In genomic region chr4:125125256-125125655, GRCh38 we compare ENCODE assay signal across 23 cellular contexts.
DNase-seq lines count a peak whose midpoint lies in the region; ATAC-seq, FAIRE-seq and TF ChIP-seq lines count a peak whose summit lies in the region.
"Had no signal": no experiment of that assay in that cellular context is flagged by ENCODE, and none has a peak within 500 bp of the region (broad histone marks: within the 10 kb centered on the region; RNA-seq: fewer than 3 reads in every experiment).

No MANE protein-coding gene starts in this region.

- CTCF ChIA-PET in HEK293T (lab: Yijun Ruan, JAX): no interaction called here

- no peaks in the 10 kb centered on the region for H3K9me3 ChIP-seq in iPS-18a (ENCODE audit: control insufficient read depth, low read depth, low read length)
- no peaks in the 10 kb centered on the region for H3K9me3 ChIP-seq in skeletal muscle tissue (ENCODE audit: control insufficient read depth in 3 of 3, low read length in 3 of 3)
- H3K9me3 ChIP-seq: lower lobe of right lung, pancreas, suprapubic skin had no signal

- H3K4me3 ChIP-seq in coronary artery (peak overlapping the region; percentile 35), iPS-18a (ENCODE audit: low read length) (peak overlapping the region; percentile 43), skeletal muscle tissue (ENCODE audit: low read length in 3 of 3) (no peak overlapping the region)
- H3K4me3 ChIP-seq: hepatocyte, lower lobe of right lung, pancreas, suprapubic skin had no signal

- peaks cover 16% of the 10 kb centered on the region for H3K4me1 ChIP-seq in iPS-18a (ENCODE audit: control insufficient read depth, low read depth, low read length)
- no peaks in the 10 kb centered on the region for H3K4me1 ChIP-seq in skeletal muscle tissue (ENCODE audit: control insufficient read depth in 3 of 3, insufficient read depth in 3 of 3, low read length in 3 of 3)
- H3K4me1 ChIP-seq: lower lobe of right lung, pancreas, suprapubic skin had no signal

- H3K9ac ChIP-seq in iPS-18a (ENCODE audit: low read length) (no peak overlapping the region), skeletal muscle tissue (ENCODE audit: low read depth in 1 of 3, low read length in 3 of 3) (no peak overlapping the region)

- FAIRE-seq in HTR-8/SVneo (lab: Jason Lieb, UNC): no peak
- FAIRE-seq: keratinocyte, pancreas had no signal

- peak overlapping the region in 1 of 2 donors; percentile 18 for H3K27ac ChIP-seq in coronary artery
- H3K27ac ChIP-seq in iPS-18a (ENCODE audit: low read length): no peak overlapping the region
- H3K27ac ChIP-seq in skeletal muscle tissue (ENCODE audit: low read depth, low read length): peak overlapping the region; percentile 3
- H3K27ac ChIP-seq: hepatocyte, lower lobe of right lung, pancreas, suprapubic skin had no signal

- TF ChIP-seq CTCF in coronary artery (IDR thresholded peaks at IDR 0.05): no peak

- peak; percentile 28 for DNase-seq in LHCN-M2 (ENCODE audit: low read depth)
- DNase-seq in coronary artery (ENCODE audit: low spot score): no peak
- no peak for DNase-seq in HEK293T (ENCODE audit: extremely low spot score)
- DNase-seq in HTR-8/SVneo (ENCODE audit: insufficient read length, low spot score): no peak
- DNase-seq: activated CD4-positive, alpha-beta T cell treated with anti-CD3 and anti-CD28 coated beads for 48 hours; activated naive CD8-positive, alpha-beta T cell treated with anti-CD3 and anti-CD28 coated beads, Interleukin-2, amount 10 ng/mL, durations not matched to agents 7 days and 5 days; effector memory CD8-positive, alpha-beta T cell; KG1; lower lobe of right lung; NCI-H1694 treated with DMSO at 0.1 percent for 48 hours; NCI-H82; OCI-M1; pancreas; right cardiac atrium; T-cell had no signal

- H3K27me3 ChIP-seq in iPS-18a (ENCODE audit: control insufficient read depth, insufficient read depth, low read length) (no peaks in the 10 kb centered on the region), skeletal muscle tissue (ENCODE audit: control insufficient read depth in 3 of 3, insufficient read depth in 3 of 3, low read length in 3 of 3) (no peaks in the 10 kb centered on the region)
- H3K27me3 ChIP-seq: hepatocyte, pancreas, suprapubic skin had no signal

- H3K36me3 ChIP-seq in iPS-18a (ENCODE audit: control insufficient read depth, low read depth, low read length) (no peaks in the 10 kb centered on the region), skeletal muscle tissue (ENCODE audit: control insufficient read depth in 3 of 3, insufficient read depth in 3 of 3, low read length in 3 of 3) (no peaks in the 10 kb centered on the region)
- H3K36me3 ChIP-seq: lower lobe of right lung, pancreas, suprapubic skin had no signal

- POLR2A ChIA-PET in HEK293T (lab: Yijun Ruan, JAX): no interaction called here

- ATAC-seq in HG02759 (IDR thresholded peaks at IDR 0.05; ENCODE audit: unreplicated experiment): no peak
- ATAC-seq: effector memory CD8-positive, alpha-beta T cell; lower lobe of right lung; pancreas; right cardiac atrium; Right ventricle myocardium inferior; stimulated activated effector memory CD8-positive, alpha-beta T cell treated with anti-CD3 and anti-CD28 coated beads, Interleukin-12 subunit alpha, Interleukin-12 subunit beta, amount 100 ng/mL, for 72 hours; T-cell had no signal

TF ChIP-seq in HEK293T, 16 proteins besides CTCF, POLR2A, EP300 and RAD21:
- no peak for TF ChIP-seq TARDBP (IDR thresholded peaks at IDR 0.05)

Comparison
In these comparisons a context has a peak if more than half of its experiments do, and no peak if none do; other contexts are left out.
1. H3K4me3 ChIP-seq: peak in coronary artery (single experiment) and iPS-18a (single experiment); none in skeletal muscle tissue (0 of 3).